Comparison of ENCODE assay signal across 30 cellular contexts in the genomic region with DNA sequence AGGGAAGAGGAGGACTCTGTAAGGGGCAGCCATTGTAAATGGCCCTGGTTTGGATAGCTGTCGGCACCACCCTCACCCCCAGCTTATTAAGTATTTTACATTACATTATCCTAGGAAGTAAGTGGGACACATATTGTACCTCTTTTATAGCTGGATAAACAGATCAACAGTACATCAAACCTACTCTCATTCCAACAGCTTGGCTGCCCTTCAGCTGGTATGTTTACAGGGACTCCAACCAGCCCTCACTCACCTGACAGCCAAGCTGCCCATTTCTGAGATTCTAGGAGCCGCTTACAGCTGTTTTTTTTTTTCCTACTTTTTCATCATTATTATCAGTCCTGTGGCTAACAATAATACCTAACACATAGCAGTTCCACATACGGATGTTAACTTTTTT. TPM values are rescaled to one million over a fixed set of nuclear protein-coding genes. Genes with fewer than 3 reads are reported as not detected.
DNase-seq lines count a peak whose midpoint lies in the region; ATAC-seq and TF ChIP-seq lines count a peak whose summit lies in the region.
"Had no signal": no experiment of that assay in that cellular context is flagged by ENCODE, and none has a peak within 500 bp of the region (broad histone marks: within the 10 kb centered on the region; RNA-seq: fewer than 3 reads in every experiment).

No MANE protein-coding gene starts in this region.

- no peak overlapping the region for H2BK120ac ChIP-seq in mesenchymal stem cell (ENCODE audit: low read depth, low read length)

- no peak overlapping the region for H3K4me3 ChIP-seq in mesenchymal stem cell (ENCODE audit: insufficient read depth in 1 of 2, low read depth in 1 of 2, low read length in 2 of 2)
- H3K4me3 ChIP-seq: BLaER1, GM12878, HAP-1, PC-9, SJSA1 had no signal

- H3K23ac ChIP-seq in mesenchymal stem cell (ENCODE audit: low read length in 2 of 2): no peak overlapping the region

- no peak for DNase-seq in activated T-cell treated with anti-CD3 and anti-CD28 coated beads, Interleukin-2, amount 50 U/mL, for 24 hours
- DNase-seq in activated T-cell treated with anti-CD3 and anti-CD28 coated beads for 4 hours (no peak), HFFc6 (no peak), mesenchymal stem cell (no peak), glutamatergic neuron (no peak), putamen (ENCODE audit: low spot score) (no peak)
- DNase-seq in stimulated activated CD8-positive, alpha-beta memory T cell treated with anti-CD3 and anti-CD28 coated beads, Interleukin-4, amount 100 ng/mL, for 48 hours: peak; percentile 14
- DNase-seq in stimulated activated naive B cell treated with anti-CD40 and anti-IgM and Interleukin-4, amounts not matched to agents 10 μg/mL and 1 μg/mL and 100 μg/mL, for 72 hours: no peak
- DNase-seq: 8988T; ACHN; CD4-positive, alpha-beta memory T cell; DMS 273 treated with DMSO at 0.1 percent for 48 hours; DMS79; GDM1; GOT3; Karpas-422; NCI-H1092 treated with DMSO at 0.1 percent for 48 hours; NCI-H1436; NCI-H187 treated with DMSO at 0.1 percent for 48 hours; NCI-H524; NCI-H748 treated with DMSO at 0.1 percent for 48 hours; NK-92 treated with Interleukin-12 subunit alpha and Interleukin-12 subunit beta, amount 100 ng/mL, for 24 hours; PC-9; Right ventricle myocardium superior; RPMI8226 had no signal

- H4K91ac ChIP-seq in mesenchymal stem cell (ENCODE audit: low read length): peak overlapping the region; percentile 65

- no peak overlapping the region for H3K27ac ChIP-seq in mesenchymal stem cell (ENCODE audit: low read length, poor library complexity, severe bottlenecking)
- H3K27ac ChIP-seq: BLaER1, HL-60, PC-9, SJSA1 had no signal

- no peak for ATAC-seq in stimulated activated naive B cell treated with anti-CD40 and anti-IgM and Interleukin-4, amounts not matched to agents 10 μg/mL and 1 μg/mL and 100 μg/mL, for 72 hours (replicated peaks)
- ATAC-seq: GM12878 had no signal

- TF ChIP-seq CTCF in HFFc6 (IDR thresholded peaks at IDR 0.05): no peak
- TF ChIP-seq CTCF in glutamatergic neuron (IDR thresholded peaks at IDR 0.05; ENCODE audit: partially characterized antibody, unreplicated experiment): no peak

- no peaks in the 10 kb centered on the region for H3K27me3 Mint-ChIP-seq in activated T-cell treated with anti-CD3 and anti-CD28 coated beads, Interleukin-2, amount 50 U/mL, for 24 hours
- H3K27me3 Mint-ChIP-seq in HFFc6 (ENCODE audit: insufficient read depth) (peaks cover 2% of the 10 kb centered on the region; the same call in 1 of the 2 replicates), glutamatergic neuron (ENCODE audit: unreplicated experiment) (peaks cover 2% of the 10 kb centered on the region)
- no peaks in the 10 kb centered on the region for H3K27me3 Mint-ChIP-seq in stimulated activated naive B cell treated with anti-CD40 and anti-IgM and Interleukin-4, amounts not matched to agents 10 μg/mL and 1 μg/mL and 100 μg/mL, for 72 hours
- H3K27me3 Mint-ChIP-seq: CD4-positive, alpha-beta memory T cell had no signal

- H3K18ac ChIP-seq in mesenchymal stem cell (ENCODE audit: low read depth in 1 of 2, low read length in 2 of 2): peak overlapping the region; percentile 46 to 48

- peaks cover 5% of the 10 kb centered on the region for H3K4me1 ChIP-seq in mesenchymal stem cell (ENCODE audit: control insufficient read depth, insufficient read depth, low read depth, low read length)
- H3K4me1 ChIP-seq: BLaER1, HAP-1 had no signal

- peaks cover 0 to 10% of the 10 kb centered on the region in 2 experiments for H3K36me3 ChIP-seq in mesenchymal stem cell (ENCODE audit: control insufficient read depth in 1 of 2, insufficient read depth in 2 of 2, low read depth in 1 of 2, low read length in 2 of 2)
- H3K36me3 ChIP-seq: BLaER1, HAP-1 had no signal

- no peaks in the 10 kb centered on the region for H3K9me3 ChIP-seq in mesenchymal stem cell (ENCODE audit: control insufficient read depth, low read length)
- H3K9me3 ChIP-seq: BLaER1, HAP-1 had no signal

- no peak overlapping the region for H3K14ac ChIP-seq in mesenchymal stem cell (ENCODE audit: low read length in 2 of 2)

- H2BK15ac ChIP-seq in mesenchymal stem cell (ENCODE audit: low read depth, poor library complexity, severe bottlenecking): no peak overlapping the region

- no peak overlapping the region for H2AK5ac ChIP-seq in mesenchymal stem cell (ENCODE audit: low read length, severe bottlenecking)

- H3K27ac Mint-ChIP-seq in activated T-cell treated with anti-CD3 and anti-CD28 coated beads, Interleukin-2, amount 50 U/mL, for 24 hours: peak overlapping the region; percentile 8
- H3K27ac Mint-ChIP-seq in HFFc6 (peak overlapping the region; percentile 20; the same call in 1 of the 2 replicates), glutamatergic neuron (ENCODE audit: unreplicated experiment) (no peak overlapping the region)
- no peak overlapping the region for H3K27ac Mint-ChIP-seq in stimulated activated naive B cell treated with anti-CD40 and anti-IgM and Interleukin-4, amounts not matched to agents 10 μg/mL and 1 μg/mL and 100 μg/mL, for 72 hours

- H2BK5ac ChIP-seq in mesenchymal stem cell (ENCODE audit: low read depth, low read length, poor library complexity, severe bottlenecking): no peak overlapping the region

- no peak overlapping the region for H3K4me2 ChIP-seq in mesenchymal stem cell (ENCODE audit: low read length, poor library complexity, severe bottlenecking)
- H3K4me2 ChIP-seq: BLaER1, PC-9 had no signal

- peaks cover 2% of the 10 kb centered on the region for H3K79me1 ChIP-seq in mesenchymal stem cell (replicated peaks; ENCODE audit: low read length, poor library complexity, severe bottlenecking)

- H2AFZ ChIP-seq in mesenchymal stem cell (ENCODE audit: low read depth, low read length): no peak overlapping the region
- H2AFZ ChIP-seq: PC-9 had no signal

- H3K4ac ChIP-seq in mesenchymal stem cell (ENCODE audit: low read depth in 1 of 2, low read length in 2 of 2): peak overlapping the region in 1 of 2 experiments; percentile 54

- H3K4me3 Mint-ChIP-seq in activated T-cell treated with anti-CD3 and anti-CD28 coated beads, Interleukin-2, amount 50 U/mL, for 24 hours: no peak overlapping the region
- no peak overlapping the region for H3K4me3 Mint-ChIP-seq in HFFc6
- H3K4me3 Mint-ChIP-seq in stimulated activated naive B cell treated with anti-CD40 and anti-IgM and Interleukin-4, amounts not matched to agents 10 μg/mL and 1 μg/mL and 100 μg/mL, for 72 hours: no peak overlapping the region
- no peak overlapping the region for H3K4me3 Mint-ChIP-seq in glutamatergic neuron (ENCODE audit: unreplicated experiment)
- H3K4me3 Mint-ChIP-seq: CD4-positive, alpha-beta memory T cell had no signal

- H3K9me3 Mint-ChIP-seq in activated T-cell treated with anti-CD3 and anti-CD28 coated beads, Interleukin-2, amount 50 U/mL, for 24 hours: peaks cover 3% of the 10 kb centered on the region
- H3K9me3 Mint-ChIP-seq in HFFc6 (peaks cover 19% of the 10 kb centered on the region), glutamatergic neuron (ENCODE audit: unreplicated experiment) (peaks cover 2% of the 10 kb centered on the region)
- no peaks in the 10 kb centered on the region for H3K9me3 Mint-ChIP-seq in stimulated activated naive B cell treated with anti-CD40 and anti-IgM and Interleukin-4, amounts not matched to agents 10 μg/mL and 1 μg/mL and 100 μg/mL, for 72 hours
- H3K9me3 Mint-ChIP-seq: CD4-positive, alpha-beta memory T cell had no signal

- peaks cover 25% of the 10 kb centered on the region for H3K4me1 Mint-ChIP-seq in activated T-cell treated with anti-CD3 and anti-CD28 coated beads, Interleukin-2, amount 50 U/mL, for 24 hours (ENCODE audit: low read depth)
- H3K4me1 Mint-ChIP-seq in HFFc6 (ENCODE audit: low read depth): peaks cover 11% of the 10 kb centered on the region
- peaks cover 16 to 17% of the 10 kb centered on the region in 2 donors for H3K4me1 Mint-ChIP-seq in stimulated activated naive B cell treated with anti-CD40 and anti-IgM and Interleukin-4, amounts not matched to agents 10 μg/mL and 1 μg/mL and 100 μg/mL, for 72 hours
- H3K4me1 Mint-ChIP-seq in glutamatergic neuron (ENCODE audit: low read depth, unreplicated experiment): no peaks in the 10 kb centered on the region

- H4K8ac ChIP-seq in mesenchymal stem cell (ENCODE audit: low read length): peak overlapping the region; percentile 65

- no peak overlapping the region for H3K9ac ChIP-seq in mesenchymal stem cell (ENCODE audit: low read length)
- H3K9ac ChIP-seq: BLaER1 had no signal

- H3K27me3 ChIP-seq in mesenchymal stem cell (ENCODE audit: control insufficient read depth in 1 of 2, insufficient read depth in 1 of 2, low read length in 2 of 2): no peaks in the 10 kb centered on the region
- H3K27me3 ChIP-seq: BLaER1, SJSA1 had no signal

- peaks cover 7% of the 10 kb centered on the region for H3K36me3 Mint-ChIP-seq in activated T-cell treated with anti-CD3 and anti-CD28 coated beads, Interleukin-2, amount 50 U/mL, for 24 hours (ENCODE audit: low read depth)
- H3K36me3 Mint-ChIP-seq in HFFc6 (ENCODE audit: low read depth): peaks cover 26% of the 10 kb centered on the region
- peaks cover 0 to 14% of the 10 kb centered on the region in 2 donors for H3K36me3 Mint-ChIP-seq in stimulated activated naive B cell treated with anti-CD40 and anti-IgM and Interleukin-4, amounts not matched to agents 10 μg/mL and 1 μg/mL and 100 μg/mL, for 72 hours
- no peaks in the 10 kb centered on the region for H3K36me3 Mint-ChIP-seq in glutamatergic neuron (ENCODE audit: unreplicated experiment)
- H3K36me3 Mint-ChIP-seq: CD4-positive, alpha-beta memory T cell had no signal

- H2BK12ac ChIP-seq in mesenchymal stem cell (ENCODE audit: low read length in 2 of 2): peak overlapping the region; percentile 15 to 51

- WGBS in mesenchymal stem cell: 92% methylated on average over 2 of the region's 3 CpGs

RNA-seq across cellular contexts. Expression of gene CREBRF, which starts 13.4 kb away (rescaled TPM):
- total RNA-seq in HFFc6 (2021; fragmentation: NEBNext Ultra II Directional; extraction: Animal tissue kit (Norgen Biotek cat#: 25700)): 10 to 100 TPM in 5 of 6 experiments, 1 to 10 TPM in 1; 8.7 to 15.3 (median 10.7) TPM
- 10.4 TPM for polyA plus RNA-seq in mesenchymal stem cell (2013, experiment 1 of 2)
- polyA plus RNA-seq in mesenchymal stem cell (2013, experiment 2 of 2): 9.7 TPM
- total RNA-seq in glutamatergic neuron (ENCODE audit: unreplicated experiment): 16.6 TPM

RNA-seq across cellular contexts. Expression of gene ATP6V0E1, which starts 59.1 kb away (rescaled TPM):
- total RNA-seq in HFFc6 (2021; fragmentation: NEBNext Ultra II Directional; extraction: Animal tissue kit (Norgen Biotek cat#: 25700)): 100 to 1,000 TPM; 462 to 606 (median 488) TPM
- polyA plus RNA-seq in mesenchymal stem cell (2013, experiment 1 of 2): 462 TPM
- 468 TPM for polyA plus RNA-seq in mesenchymal stem cell (2013, experiment 2 of 2)
- total RNA-seq in glutamatergic neuron (ENCODE audit: unreplicated experiment): 95.3 TPM

Comparison
In these comparisons a context has a peak if more than half of its experiments do, and no peak if none do; other contexts are left out.
1. H3K27ac Mint-ChIP-seq: peak in activated T-cell treated with anti-CD3 and anti-CD28 coated beads, Interleukin-2, amount 50 U/mL, for 24 hours (single experiment) and HFFc6 (single experiment); none in stimulated activated naive B cell treated with anti-CD40 and anti-IgM and Interleukin-4, amounts not matched to agents 10 μg/mL and 1 μg/mL and 100 μg/mL, for 72 hours (single experiment) and glutamatergic neuron (single experiment).